19 cellular contexts compared by ENCODE assay signal in genomic region chr14:68670344-68670725, GRCh38.
A peak's percentile ranks its signal among the peaks of the same experiment; 100 is the strongest.
DNase-seq lines count a peak whose midpoint lies in the region; ATAC-seq and TF ChIP-seq lines count a peak whose summit lies in the region.
"Had no signal": no experiment of that assay in that cellular context is flagged by ENCODE, and none has a peak within 500 bp of the region (broad histone marks: within the 10 kb centered on the region; RNA-seq: fewer than 3 reads in every experiment).

No MANE protein-coding gene starts in this region.

- H3K27me3 Mint-ChIP-seq in osteocyte (ENCODE audit: unreplicated experiment) = no peaks in the 10 kb centered on the region
- H3K27me3 Mint-ChIP-seq: CD4-positive, CD25-positive, alpha-beta regulatory T cell; naive thymus-derived CD8-positive, alpha-beta T cell had no signal

- TF ChIP-seq POLR2A in sigmoid colon (IDR thresholded peaks at IDR 0.05) = no peak
- no peak for TF ChIP-seq POLR2A in uterus (IDR thresholded peaks at IDR 0.05)

- H3K4me3 ChIP-seq in right cardiac atrium (ENCODE audit: low read length) = no peak overlapping the region
- H3K4me3 ChIP-seq in sigmoid colon = no peak overlapping the region
- H3K4me3 ChIP-seq in uterus = no peak overlapping the region
- no peak overlapping the region for H3K4me3 ChIP-seq in SJCRH30
- H3K4me3 ChIP-seq: right lobe of liver had no signal

- no peaks in the 10 kb centered on the region for H3K36me3 ChIP-seq in sigmoid colon
- no peaks in the 10 kb centered on the region for H3K36me3 ChIP-seq in uterus
- H3K36me3 ChIP-seq in SJCRH30 = no peaks in the 10 kb centered on the region
- H3K36me3 ChIP-seq: right lobe of liver had no signal

- peak; percentile 1 to 26 for ATAC-seq in right cardiac atrium
- ATAC-seq: naive thymus-derived CD8-positive, alpha-beta T cell; right lobe of liver had no signal

- TF ChIP-seq CTCF in sigmoid colon (IDR thresholded peaks at IDR 0.05) (no peak), uterus (IDR thresholded peaks at IDR 0.05) (no peak), osteocyte (IDR thresholded peaks at IDR 0.05) (no peak)

- TF ChIP-seq EP300 in sigmoid colon (IDR thresholded peaks at IDR 0.05) = no peak

- H3K4me1 Mint-ChIP-seq in osteocyte (ENCODE audit: unreplicated experiment) = peaks cover 31% of the 10 kb centered on the region

- intact Hi-C loops in right cardiac atrium (cut with DNase I) (no loop called here), sigmoid colon (cut with DNase I) (no loop called here), uterus (cut with DNase I; ENCODE audit: low total_unique reads) (no loop called here)

- WGBS in right cardiac atrium = 77% methylated on average over 1 of the region's 1 CpG
- WGBS in sigmoid colon, 2 donors = 95 to 100% methylated on average over 1 of the region's 1 CpG

- H3K9me3 ChIP-seq in right cardiac atrium (ENCODE audit: control insufficient read depth, low read length) (no peaks in the 10 kb centered on the region), sigmoid colon (no peaks in the 10 kb centered on the region), uterus (no peaks in the 10 kb centered on the region), SJCRH30 (replicated peaks) (peaks cover 8% of the 10 kb centered on the region; the same call in 1 of the 2 replicates)
- H3K9me3 ChIP-seq: right lobe of liver had no signal

- no peaks in the 10 kb centered on the region for H3K27me3 ChIP-seq in right cardiac atrium (ENCODE audit: control insufficient read depth, insufficient read depth)
- H3K27me3 ChIP-seq in sigmoid colon = no peaks in the 10 kb centered on the region
- H3K27me3 ChIP-seq in uterus = no peaks in the 10 kb centered on the region
- H3K27me3 ChIP-seq in SJCRH30 = no peaks in the 10 kb centered on the region
- H3K27me3 ChIP-seq: right lobe of liver had no signal

- H3K27ac Mint-ChIP-seq in osteocyte (ENCODE audit: unreplicated experiment) = no peak overlapping the region

- H3K4me3 Mint-ChIP-seq in osteocyte (ENCODE audit: unreplicated experiment) = no peak overlapping the region
- H3K4me3 Mint-ChIP-seq: CD4-positive, CD25-positive, alpha-beta regulatory T cell; naive thymus-derived CD8-positive, alpha-beta T cell had no signal

- H3K36me3 Mint-ChIP-seq in osteocyte (ENCODE audit: unreplicated experiment) = no peaks in the 10 kb centered on the region
- H3K36me3 Mint-ChIP-seq: CD4-positive, CD25-positive, alpha-beta regulatory T cell; naive thymus-derived CD8-positive, alpha-beta T cell had no signal

- H3K9me3 Mint-ChIP-seq in osteocyte (ENCODE audit: unreplicated experiment) = no peaks in the 10 kb centered on the region
- H3K9me3 Mint-ChIP-seq: CD4-positive, CD25-positive, alpha-beta regulatory T cell; naive thymus-derived CD8-positive, alpha-beta T cell had no signal

- peak; percentile 19 for DNase-seq in activated effector memory CD4-positive, alpha-beta T cell treated with anti-CD3 and anti-CD28 coated beads, Interleukin-2, amount 50 U/mL, for 16 hours
- DNase-seq in activated effector memory CD4-positive, alpha-beta T cell treated with Interleukin-2 at 50 U/mL for 16 hours = no peak
- DNase-seq in right cardiac atrium (no peak), sigmoid colon (peak; percentile 60), uterus (peak in 1 of 2 donors; percentile 18), SJCRH30 (no peak), osteocyte (ENCODE audit: extremely low spot score, unreplicated experiment) (no peak), NCI-H2107 treated with DMSO at 0.1 percent for 48 hours (lab: John Stamatoyannopoulos, UW; ENCODE audit: unreplicated experiment) (no peak)
- DNase-seq: activated CD4-positive, alpha-beta T cell treated with anti-CD3 and anti-CD28 coated beads, Interleukin-2, amount 50 U/mL, for 4 hours; amygdala; CD4-positive, CD25-positive, alpha-beta regulatory T cell; EL; GOT3; KBM-7; kidney glomerular epithelial cell; naive thymus-derived CD8-positive, alpha-beta T cell; NCI-H2227 treated with DMSO at 0.1 percent for 48 hours; stimulated activated CD4-positive, alpha-beta T cell treated with anti-CD3 and anti-CD28 coated beads, Interleukin-4, amount 100 ng/mL, for 24 hours had no signal

- peaks cover 30% of the 10 kb centered on the region for H3K4me1 ChIP-seq in right cardiac atrium (ENCODE audit: control insufficient read depth, insufficient read depth, low read length)
- H3K4me1 ChIP-seq in sigmoid colon = peaks cover 0 to 80% (median 77%) of the 10 kb centered on the region in 4 donors
- H3K4me1 ChIP-seq in uterus = peaks cover 12 to 27% of the 10 kb centered on the region in 2 donors
- H3K4me1 ChIP-seq in SJCRH30 = peaks cover 12% of the 10 kb centered on the region

- peak overlapping the region; percentile 91 for H3K27ac ChIP-seq in right cardiac atrium (ENCODE audit: low read length)
- peak overlapping the region; percentile 70 to 88 (median 81) for H3K27ac ChIP-seq in sigmoid colon
- peak overlapping the region; percentile 88 to 94 for H3K27ac ChIP-seq in uterus
- H3K27ac ChIP-seq in SJCRH30 = no peak overlapping the region

Comparison
In these comparisons a context has a peak if more than half of its experiments do, and no peak if none do; other contexts are left out.
1. DNase-seq: peak in activated effector memory CD4-positive, alpha-beta T cell treated with anti-CD3 and anti-CD28 coated beads, Interleukin-2, amount 50 U/mL, for 16 hours (single experiment) and sigmoid colon (single experiment); none in activated effector memory CD4-positive, alpha-beta T cell treated with Interleukin-2 at 50 U/mL for 16 hours (single experiment), right cardiac atrium (0 of 3), SJCRH30 (0 of 2), osteocyte (single experiment) and NCI-H2107 treated with DMSO at 0.1 percent for 48 hours (single experiment).